24 cellular contexts compared by ENCODE assay signal in the genomic region with DNA sequence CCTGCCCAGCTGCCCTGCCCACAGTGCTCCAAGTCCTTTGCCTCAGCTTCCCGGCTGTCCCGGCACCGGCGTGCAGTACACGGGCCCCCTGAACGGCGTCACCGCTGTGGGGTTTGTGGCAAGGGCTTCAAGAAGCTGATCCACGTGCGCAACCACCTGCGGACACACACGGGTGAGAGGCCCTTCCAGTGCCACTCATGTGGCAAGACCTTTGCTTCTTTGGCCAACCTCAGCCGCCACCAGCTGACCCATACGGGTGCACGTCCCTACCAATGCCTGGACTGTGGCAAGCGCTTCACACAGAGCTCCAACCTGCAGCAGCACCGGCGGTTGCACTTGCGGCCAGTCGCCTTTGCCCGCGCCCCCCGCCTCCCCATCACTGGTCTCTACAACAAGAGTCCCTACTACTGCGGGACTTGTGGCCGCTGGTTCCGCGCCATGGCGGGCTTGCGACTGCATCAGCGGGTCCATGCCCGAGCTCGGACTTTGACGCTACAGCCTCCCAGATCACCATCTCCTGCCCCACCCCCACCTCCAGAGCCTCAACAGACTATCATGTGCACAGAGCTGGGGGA. TPM values are rescaled to one million over a fixed set of nuclear protein-coding genes. Genes with fewer than 3 reads are reported as not detected.
DNase-seq lines count a peak whose midpoint lies in the region; ATAC-seq, FAIRE-seq and TF ChIP-seq lines count a peak whose summit lies in the region.
"Had no signal": no experiment of that assay in that cellular context is flagged by ENCODE, and none has a peak within 500 bp of the region (broad histone marks: within the 10 kb centered on the region; RNA-seq: fewer than 3 reads in every experiment).

No MANE protein-coding gene starts in this region.

- H3K56ac ChIP-seq in IMR-90 (ENCODE audit: extremely low read depth, insufficient read depth, low read length) = no peak overlapping the region

- in situ Hi-C loops in IMR-90 (cut with MboI; ENCODE audit: low sequenced_read_pairs) = no loop called here

- 92% methylated on average over 18 of the region's 33 CpGs; no CpG with 5 or more reads in 1 of the 2 experiments for WGBS in IMR-90 (ENCODE audit: extremely low coverage in 2 of 2, insufficient read length in 1 of 2), 2 experiments
- no CpG with 5 or more reads among the region's 33 CpGs for WGBS in neuronal stem cell (ENCODE audit: extremely low coverage in 2 of 2, insufficient read length in 2 of 2, insufficient replicate concordance in 1 of 2), 2 donors

- no peak overlapping the region for H3K9ac ChIP-seq in IMR-90 (ENCODE audit: low read depth, low read length)
- no peak overlapping the region for H3K9ac ChIP-seq in kidney (ENCODE audit: low read length in 2 of 2)
- no peak overlapping the region for H3K9ac ChIP-seq in neuronal stem cell (ENCODE audit: low read depth, low read length, poor library complexity)
- H3K9ac ChIP-seq: GM23248 had no signal

- no peak overlapping the region for H3K4ac ChIP-seq in IMR-90 (ENCODE audit: low read depth, low read length)
- no peak overlapping the region for H3K4ac ChIP-seq in neuronal stem cell (ENCODE audit: low read length)

- H3K27ac ChIP-seq in IMR-90 (ENCODE audit: insufficient read depth, low read length) (no peak overlapping the region), kidney (ENCODE audit: low read depth in 2 of 2, low read length in 2 of 2) (no peak overlapping the region), neuronal stem cell (replicated peaks; ENCODE audit: low read length) (no peak overlapping the region)
- H3K27ac ChIP-seq: A549; BLaER1 treated with 17β-estradiol and CSF1 and Interleukin-3, amounts not matched to agents 10 nM and 100 nM had no signal

- H2BK5ac ChIP-seq in IMR-90 (ENCODE audit: low read depth, low read length, poor library complexity, severe bottlenecking) = no peak overlapping the region
- H2BK5ac ChIP-seq in neuronal stem cell (ENCODE audit: low read length) = no peak overlapping the region

- dilution Hi-C loops in IMR-90 (cut with HindIII; ENCODE audit: low sequenced_read_pairs, unreplicated experiment) = no loop called here

- H4K5ac ChIP-seq in IMR-90 (ENCODE audit: low read depth, low read length) = no peak overlapping the region

- H2AFZ ChIP-seq in IMR-90 (replicated peaks; ENCODE audit: low read length, poor library complexity) (no peak overlapping the region), neuronal stem cell (ENCODE audit: low read length) (no peak overlapping the region)
- H2AFZ ChIP-seq: GM23248 had no signal

- no peak overlapping the region for H3K4me3 ChIP-seq in IMR-90 (ENCODE audit: insufficient read depth, low read depth, low read length)
- no peak overlapping the region for H3K4me3 ChIP-seq in kidney (ENCODE audit: low read length in 2 of 2)
- no peak overlapping the region for H3K4me3 ChIP-seq in neuronal stem cell (ENCODE audit: low read length in 2 of 2)
- H3K4me3 ChIP-seq: A549; BLaER1 treated with 17β-estradiol and CSF1 and Interleukin-3, amounts not matched to agents 10 nM and 100 nM; GM12878; GM23248 had no signal

- H2AK5ac ChIP-seq in IMR-90 (ENCODE audit: low read depth, low read length) (no peak overlapping the region), neuronal stem cell (ENCODE audit: low read depth, low read length) (no peak overlapping the region)

- ATAC-seq in IMR-90 (ENCODE audit: low read depth) (no peak), HG03159 (IDR thresholded peaks at IDR 0.05; ENCODE audit: unreplicated experiment) (no peak)
- ATAC-seq: A549, GM12878 had no signal

- H4K8ac ChIP-seq in IMR-90 (ENCODE audit: low read depth in 2 of 2, low read length in 2 of 2) = no peak overlapping the region
- no peak overlapping the region for H4K8ac ChIP-seq in neuronal stem cell (ENCODE audit: low read depth, low read length)

- H3K27me3 ChIP-seq in IMR-90 (ENCODE audit: control insufficient read depth, insufficient read depth, low read length) (no peaks in the 10 kb centered on the region), neuronal stem cell (ENCODE audit: control insufficient read depth in 3 of 3, insufficient read depth in 3 of 3, low read depth in 1 of 3, low read length in 3 of 3) (no peaks in the 10 kb centered on the region)
- H3K27me3 ChIP-seq: BE2C; BLaER1 treated with 17β-estradiol and CSF1 and Interleukin-3, amounts not matched to agents 10 nM and 100 nM had no signal

- FAIRE-seq in kidney (lab: Jason Lieb, UNC) = no peak
- FAIRE-seq: A549, D721Med, GM12878, H1 had no signal

- H3K79me1 ChIP-seq in IMR-90 (ENCODE audit: low read depth in 1 of 2, low read length in 2 of 2) (peaks cover 23 to 81% of the 10 kb centered on the region in 2 experiments), neuronal stem cell (ENCODE audit: low read depth, low read length) (peaks cover 10% of the 10 kb centered on the region)

- POLR2A ChIA-PET in IMR-90 (lab: Charles Lee; ENCODE audit: unreplicated experiment) = interaction anchor here (0.5 to 0.6 kb wide), 2 partner anchors 34 to 106 kb away, joined by 3 to 6 read pairs; no protein-coding TSS in a partner anchor

- no peak overlapping the region for H3K18ac ChIP-seq in IMR-90 (ENCODE audit: low read depth, low read length)
- no peak overlapping the region for H3K18ac ChIP-seq in neuronal stem cell (ENCODE audit: low read length)

- peaks cover 14% of the 10 kb centered on the region for H3K9me1 ChIP-seq in IMR-90 (ENCODE audit: insufficient read depth, low read length)

- no TSS peak for BruUV-seq in IMR-90 (replicated peaks; lab: Mats Ljungman, UMichigan)

- TF ChIP-seq RAD21 in IMR-90 (IDR thresholded peaks at IDR 0.05; ENCODE audit: low read length) = no peak

- no peak for TF ChIP-seq POLR2A in IMR-90 (IDR thresholded peaks at IDR 0.05; ENCODE audit: low read depth, low read length)

- no peak overlapping the region for H2BK120ac ChIP-seq in IMR-90 (ENCODE audit: low read depth, low read length)
- no peak overlapping the region for H2BK120ac ChIP-seq in neuronal stem cell (ENCODE audit: low read depth, low read length)

- intact Hi-C loops in IMR-90 (cut with micrococcal nuclease) (no loop called here), kidney (cut with DNase I) (no loop called here)

- no peak overlapping the region for H3K14ac ChIP-seq in IMR-90 (replicated peaks; ENCODE audit: low read depth, low read length)
- H3K14ac ChIP-seq in neuronal stem cell (ENCODE audit: low read length) = no peak overlapping the region

- H2BK15ac ChIP-seq in IMR-90 (ENCODE audit: low read depth, low read length) = no peak overlapping the region
- no peak overlapping the region for H2BK15ac ChIP-seq in neuronal stem cell (ENCODE audit: low read length)

- H2BK12ac ChIP-seq in neuronal stem cell (ENCODE audit: low read length) = no peak overlapping the region

- CTCF ChIA-PET in IMR-90 (lab: Yijun Ruan, JAX) = no interaction called here

- H3K4me2 ChIP-seq in IMR-90 (ENCODE audit: low read depth, low read length) (no peak overlapping the region), neuronal stem cell (ENCODE audit: insufficient read depth, low read length, poor library complexity, severe bottlenecking) (no peak overlapping the region)
- H3K4me2 ChIP-seq: A549; BLaER1 treated with 17β-estradiol and CSF1 and Interleukin-3, amounts not matched to agents 10 nM and 100 nM had no signal

- H2BK20ac ChIP-seq in IMR-90 (ENCODE audit: low read depth, low read length) = no peak overlapping the region

- H3K4me1 ChIP-seq in IMR-90 (ENCODE audit: control insufficient read depth, insufficient read depth, low read length) = no peaks in the 10 kb centered on the region
- H3K4me1 ChIP-seq in kidney (ENCODE audit: control insufficient read depth in 1 of 2, insufficient read depth in 1 of 2, low read depth in 1 of 2, low read length in 2 of 2) = peaks cover 0 to 7% of the 10 kb centered on the region in 2 donors
- peaks cover 0 to 6% of the 10 kb centered on the region in 2 donors for H3K4me1 ChIP-seq in neuronal stem cell (ENCODE audit: control insufficient read depth in 2 of 2, insufficient read depth in 1 of 2, low read depth in 1 of 2, low read length in 2 of 2)
- H3K4me1 ChIP-seq: BE2C had no signal

- DNase-seq in IMR-90 (no peak), kidney (peak; percentile 68), neuronal stem cell (ENCODE audit: low spot score) (no peak), pons (ENCODE audit: low spot score) (no peak)
- no peak for DNase-seq in stimulated activated CD8-positive, alpha-beta memory T cell treated with anti-CD3 and anti-CD28 coated beads, Interleukin-4, amount 100 ng/mL, for 48 hours
- DNase-seq: 8988T; ACHN; AML-193; BE2C; CD4-positive, alpha-beta T cell; CD8-positive, alpha-beta memory T cell; DMS 273 treated with DMSO at 0.1 percent for 48 hours; DMS79; EL; GDM1; GM23248; H7; HCEC 1CT had no signal

- H3K23ac ChIP-seq in IMR-90 (ENCODE audit: low read depth, low read length) (no peak overlapping the region), neuronal stem cell (ENCODE audit: low read depth, low read length, poor library complexity) (peak overlapping the region; percentile 80)

- H3K36me3 ChIP-seq in IMR-90 (ENCODE audit: control insufficient read depth, insufficient read depth, low read length) (peaks cover 57% of the 10 kb centered on the region), kidney (ENCODE audit: control insufficient read depth in 1 of 2, insufficient read depth in 2 of 2, low read length in 2 of 2) (peaks cover 26 to 37% of the 10 kb centered on the region in 2 donors), neuronal stem cell (replicated peaks in 1 of 2; ENCODE audit: control insufficient read depth in 2 of 2, insufficient read depth in 2 of 2, low read length in 2 of 2) (peaks cover 46 to 80% of the 10 kb centered on the region in 2 donors)

- H3K9me3 ChIP-seq in IMR-90 (ENCODE audit: control insufficient read depth, insufficient read depth, low read length) (no peaks in the 10 kb centered on the region), kidney (ENCODE audit: control insufficient read depth in 1 of 2, low read length in 2 of 2) (no peaks in the 10 kb centered on the region), neuronal stem cell (replicated peaks in 1 of 2; ENCODE audit: control insufficient read depth in 2 of 2, insufficient read depth in 1 of 2, low read depth in 1 of 2, low read length in 2 of 2) (peaks cover 0 to 3% of the 10 kb centered on the region in 2 donors)
- H3K9me3 ChIP-seq: A549; BE2C; BLaER1 treated with 17β-estradiol and CSF1 and Interleukin-3, amounts not matched to agents 10 nM and 100 nM had no signal

- H4K20me1 ChIP-seq in IMR-90 (ENCODE audit: insufficient read depth, low read length) = peaks cover 67% of the 10 kb centered on the region

- H4K91ac ChIP-seq in IMR-90 (ENCODE audit: insufficient read depth, low read depth, low read length) (no peak overlapping the region), neuronal stem cell (ENCODE audit: low read depth, low read length, poor library complexity) (no peak overlapping the region)

- peak overlapping the region; percentile 28 for H2AK9ac ChIP-seq in IMR-90 (replicated peaks; ENCODE audit: low read depth, low read length, poor library complexity)

- TF ChIP-seq CTCF in IMR-90 (conservative IDR thresholded peaks at IDR 0.05; ENCODE audit: low read depth, low read length) (no peak), kidney (IDR thresholded peaks at IDR 0.05; ENCODE audit: borderline replicate concordance, extremely low read depth, insufficient read depth) (no peak)

RNA-seq across cellular contexts. Expression of gene ZNF526, which starts 5.7 kb away (rescaled TPM):
- total RNA-seq in IMR-90 (2012; rRNA removed) (13.6 and 14.2 TPM in 2 replicates), kidney (11.6 TPM)
- polyA plus RNA-seq in IMR-90 (2012; rRNA removed) (6.8 and 7.3 TPM in 2 replicates), kidney (ENCODE audit: insufficient read depth, low read depth, low replicate concordance) (2.6 TPM)
- polyA plus RNA-seq in IMR-90 (2012; cell fraction: cytosol; rRNA removed) = 3.2 and 6.0 TPM in 2 replicates
- polyA plus RNA-seq in IMR-90 (2012; cell fraction: nucleus; rRNA removed; ENCODE audit: low replicate concordance) = 5.4 and 9.9 TPM in 2 replicates
- polyA plus RNA-seq in neuronal stem cell (2013, experiment 1 of 2) = 5.4 TPM
- polyA plus RNA-seq in neuronal stem cell (2013, experiment 2 of 2) = 5.2 TPM

RNA-seq across cellular contexts. Expression of gene DEDD2, which starts 8.3 kb away (rescaled TPM):
- total RNA-seq in IMR-90 (2012; rRNA removed) = 8.1 and 8.2 TPM in 2 replicates
- polyA plus RNA-seq in IMR-90 (2012; rRNA removed) = 21.0 and 26.1 TPM in 2 replicates
- polyA plus RNA-seq in IMR-90 (2012; cell fraction: cytosol; rRNA removed) = 28.9 and 45.6 TPM in 2 replicates
- 21.5 and 40.6 TPM in 2 replicates for polyA plus RNA-seq in IMR-90 (2012; cell fraction: nucleus; rRNA removed; ENCODE audit: low replicate concordance)
- total RNA-seq in kidney = 26.1 TPM
- 36.3 TPM for polyA plus RNA-seq in kidney (ENCODE audit: insufficient read depth, low read depth, low replicate concordance)
- 29.2 TPM for polyA plus RNA-seq in neuronal stem cell (2013, experiment 1 of 2)
- 27.6 TPM for polyA plus RNA-seq in neuronal stem cell (2013, experiment 2 of 2)

RNA-seq across cellular contexts. Expression of gene GSK3A, which starts 16.6 kb away (rescaled TPM):
- 6.9 and 8.1 TPM in 2 replicates for total RNA-seq in IMR-90 (2012; rRNA removed)
- polyA plus RNA-seq in IMR-90 (2012; rRNA removed) = 41.4 and 43.3 TPM in 2 replicates
- polyA plus RNA-seq in IMR-90 (2012; cell fraction: cytosol; rRNA removed) = 24.3 and 37.8 TPM in 2 replicates
- polyA plus RNA-seq in IMR-90 (2012; cell fraction: nucleus; rRNA removed; ENCODE audit: low replicate concordance) = 37.0 and 39.0 TPM in 2 replicates
- total RNA-seq in kidney = 39.2 TPM
- polyA plus RNA-seq in kidney (ENCODE audit: insufficient read depth, low read depth, low replicate concordance) = 57.3 TPM
- 67.3 TPM for polyA plus RNA-seq in neuronal stem cell (2013, experiment 1 of 2)
- 64.6 TPM for polyA plus RNA-seq in neuronal stem cell (2013, experiment 2 of 2)

RNA-seq across cellular contexts. Expression of gene ERF, which starts 29.1 kb away (rescaled TPM):
- 5.2 and 6.1 TPM in 2 replicates for total RNA-seq in IMR-90 (2012; rRNA removed)
- 32.4 and 50.9 TPM in 2 replicates for polyA plus RNA-seq in IMR-90 (2012; rRNA removed)
- polyA plus RNA-seq in IMR-90 (2012; cell fraction: cytosol; rRNA removed) = 21.0 and 43.3 TPM in 2 replicates
- 185 and 200 TPM in 2 replicates for polyA plus RNA-seq in IMR-90 (2012; cell fraction: nucleus; rRNA removed; ENCODE audit: low replicate concordance)
- total RNA-seq in kidney = 61.2 TPM
- polyA plus RNA-seq in kidney (ENCODE audit: insufficient read depth, low read depth, low replicate concordance) = 31.1 TPM
- polyA plus RNA-seq in neuronal stem cell (2013, experiment 1 of 2) = 77.7 TPM
- 78.0 TPM for polyA plus RNA-seq in neuronal stem cell (2013, experiment 2 of 2)

RNA-seq across cellular contexts. Expression of gene CIC, which starts 43.2 kb away (rescaled TPM):
- total RNA-seq in IMR-90 (2012; rRNA removed) = 1.8 and 2.5 TPM in 2 replicates
- 23.2 and 27.3 TPM in 2 replicates for polyA plus RNA-seq in IMR-90 (2012; rRNA removed)
- polyA plus RNA-seq in IMR-90 (2012; cell fraction: cytosol; rRNA removed) = 20.0 and 22.5 TPM in 2 replicates
- 50.1 and 139 TPM in 2 replicates for polyA plus RNA-seq in IMR-90 (2012; cell fraction: nucleus; rRNA removed; ENCODE audit: low replicate concordance)
- total RNA-seq in kidney = 90.9 TPM
- 18.8 TPM for polyA plus RNA-seq in kidney (ENCODE audit: insufficient read depth, low read depth, low replicate concordance)
- polyA plus RNA-seq in neuronal stem cell (2013, experiment 1 of 2) = 38.5 TPM
- 37.8 TPM for polyA plus RNA-seq in neuronal stem cell (2013, experiment 2 of 2)
